Comparison of ENCODE assay signal across 10 cellular contexts in genomic region chr15:78457101-78457500, GRCh38. TPM values are rescaled to one million over a fixed set of nuclear protein-coding genes. Genes with fewer than 3 reads are reported as not detected.
DNase-seq lines count a peak whose midpoint lies in the region; ATAC-seq, FAIRE-seq and TF ChIP-seq lines count a peak whose summit lies in the region.
"Had no signal": no experiment of that assay in that cellular context is flagged by ENCODE, and none has a peak within 500 bp of the region (broad histone marks: within the 10 kb centered on the region; RNA-seq: fewer than 3 reads in every experiment).

No MANE protein-coding gene starts in this region.

- WGBS in prostate gland: 3% methylated on average over 1 of the region's 1 CpG

- no peak overlapping the region for H3K9ac ChIP-seq in endothelial cell of umbilical vein (replicated peaks; ENCODE audit: extremely low read depth, insufficient read depth, low read length)

- intact Hi-C loops in endothelial cell of umbilical vein (cut with micrococcal nuclease): no loop called here
- intact Hi-C loops in prostate gland (cut with DNase I): no loop called here

- H3K4me3 ChIP-seq in endothelial cell of umbilical vein (replicated peaks in 1 of 3; ENCODE audit: insufficient read depth in 1 of 3, low read depth in 1 of 3, low read length in 3 of 3) (no peak overlapping the region), prostate gland (no peak overlapping the region)
- H3K4me3 ChIP-seq: upper lobe of left lung had no signal

- no peak overlapping the region for H2AFZ ChIP-seq in endothelial cell of umbilical vein (ENCODE audit: low read depth, low read length)

- peaks cover 7% of the 10 kb centered on the region for H4K20me1 ChIP-seq in endothelial cell of umbilical vein (replicated peaks; ENCODE audit: control insufficient read depth, extremely low read depth, insufficient read depth, low read length)

- BruUV-seq in endothelial cell of umbilical vein (replicated peaks; lab: Mats Ljungman, UMichigan): no TSS peak

- H3K27me3 ChIP-seq in endothelial cell of umbilical vein (ENCODE audit: control insufficient read depth in 2 of 2, insufficient read depth in 2 of 2, low read length in 2 of 2) (no peaks in the 10 kb centered on the region), prostate gland (replicated peaks; ENCODE audit: insufficient read depth) (no peaks in the 10 kb centered on the region)
- H3K27me3 ChIP-seq: upper lobe of left lung had no signal

- peaks cover 97% of the 10 kb centered on the region for H3K79me2 ChIP-seq in endothelial cell of umbilical vein (ENCODE audit: control insufficient read depth, insufficient read depth, low read length)

- H3K4me1 ChIP-seq in endothelial cell of umbilical vein (ENCODE audit: control insufficient read depth, extremely low read depth, insufficient read depth, low read length) (peaks cover 5% of the 10 kb centered on the region), prostate gland (replicated peaks) (peaks cover 25% of the 10 kb centered on the region)

- FAIRE-seq in endothelial cell of umbilical vein (lab: Jason Lieb, UNC): no peak

- no peak overlapping the region for H3K4me2 ChIP-seq in endothelial cell of umbilical vein (ENCODE audit: insufficient read depth, low read length)

- dilution Hi-C loops in endothelial cell of umbilical vein (cut with MboI; ENCODE audit: extremely low pct_ligation_motif_present, low sequenced_read_pairs): no loop called here

- no peaks in the 10 kb centered on the region for H3K36me3 ChIP-seq in endothelial cell of umbilical vein (ENCODE audit: control insufficient read depth in 2 of 2, extremely low read depth in 1 of 2, insufficient read depth in 2 of 2, low read length in 2 of 2)
- H3K36me3 ChIP-seq in prostate gland: no peaks in the 10 kb centered on the region
- H3K36me3 ChIP-seq: upper lobe of left lung had no signal

- POLR2A ChIA-PET in endothelial cell of umbilical vein (lab: Charles Lee): no interaction called here

- no peaks in the 10 kb centered on the region for H3K9me3 ChIP-seq in endothelial cell of umbilical vein (replicated peaks; ENCODE audit: control insufficient read depth, insufficient read depth, low read length)
- no peaks in the 10 kb centered on the region for H3K9me3 ChIP-seq in prostate gland
- H3K9me3 ChIP-seq: upper lobe of left lung had no signal

- CTCF ChIA-PET in endothelial cell of umbilical vein (lab: Charles Lee): interaction anchor here (0.6 to 1.3 kb wide), 2 partner anchors 36 to 260 kb away, joined by 3 to 7 read pairs; no protein-coding TSS in a partner anchor

- no peak for ATAC-seq in HG02571 (IDR thresholded peaks at IDR 0.05; ENCODE audit: unreplicated experiment)
- no peak for ATAC-seq in GM21528 (IDR thresholded peaks at IDR 0.05; ENCODE audit: low FRiP score, unreplicated experiment)

- H3K27ac ChIP-seq in endothelial cell of umbilical vein (ENCODE audit: insufficient read depth, low read depth, low read length) (no peak overlapping the region), prostate gland (peak overlapping the region; percentile 26 to 64)

- TF ChIP-seq POLR2A in endothelial cell of umbilical vein (IDR thresholded peaks at IDR 0.05; ENCODE audit: low read depth, low read length): no peak
- no peak for TF ChIP-seq POLR2A in prostate gland (IDR thresholded peaks at IDR 0.05)

- TF ChIP-seq CTCF in endothelial cell of umbilical vein (IDR thresholded peaks at IDR 0.05; ENCODE audit: extremely low read depth in 1 of 2, insufficient read depth in 1 of 2, low read depth in 1 of 2, low read length in 2 of 2): no peak
- no peak for TF ChIP-seq CTCF in prostate gland (IDR thresholded peaks at IDR 0.05)

- DNase-seq in EH (ENCODE audit: low read depth) (peak; percentile 87), NCI-H446 treated with DMSO at 0.1 percent for 48 hours (lab: John Stamatoyannopoulos, UW) (peak; percentile 64), endothelial cell of umbilical vein (ENCODE audit: low read depth, low spot score) (peak; percentile 37), prostate gland (ENCODE audit: low spot score) (peak; percentile 40), NCI-H2107 (lab: John Stamatoyannopoulos, UW) (no peak), retina (no peak)
- DNase-seq: NCI-H1930, upper lobe of left lung had no signal

- H3K9me1 ChIP-seq in endothelial cell of umbilical vein (replicated peaks; ENCODE audit: control insufficient read depth, extremely low read depth, insufficient read depth, low read length): no peaks in the 10 kb centered on the region

TF ChIP-seq in endothelial cell of umbilical vein, 7 proteins besides CTCF, POLR2A, EP300 and RAD21:
- TF ChIP-seq EZH2 (IDR thresholded peaks at IDR 0.05; ENCODE audit: borderline replicate concordance, low read depth, low read length, severe bottlenecking) (no peak), JUN (IDR thresholded peaks at IDR 0.05; ENCODE audit: borderline replicate concordance, insufficient read depth, insufficient read length, low read depth) (no peak)

RNA-seq across cellular contexts. Expression of gene IREB2, which starts 19.1 kb away (rescaled TPM):
- total RNA-seq in endothelial cell of umbilical vein (51.4 and 54.3 TPM in 2 replicates), prostate gland (10 to 100 TPM; 30.5 to 39.0 TPM)
- 10.3 and 12.7 TPM in 2 replicates for polyA plus RNA-seq in endothelial cell of umbilical vein
- 10.8 and 12.6 TPM in 2 replicates for polyA plus RNA-seq in endothelial cell of umbilical vein (2011; cell fraction: cytosol; rRNA removed)
- polyA plus RNA-seq in endothelial cell of umbilical vein (2011; cell fraction: nucleus; rRNA removed): 36.5 and 45.7 TPM in 2 replicates
- polyA plus RNA-seq in endothelial cell of umbilical vein (2012): 23.1 and 37.6 TPM in 2 replicates
- polyA minus RNA-seq in endothelial cell of umbilical vein: 29.6 and 30.2 TPM in 2 replicates
- polyA minus RNA-seq in endothelial cell of umbilical vein (2011; cell fraction: cytosol; rRNA and poly(A)+ RNA removed): 28.1 TPM
- polyA minus RNA-seq in endothelial cell of umbilical vein (2011; cell fraction: nucleus; rRNA and poly(A)+ RNA removed): 52.1 and 55.8 TPM in 2 replicates

RNA-seq across cellular contexts. Expression of gene HYKK, which starts 50.3 kb away (rescaled TPM):
- 2.1 and 2.7 TPM in 2 replicates for total RNA-seq in endothelial cell of umbilical vein
- 1.0 and 1.3 TPM in 2 replicates for polyA plus RNA-seq in endothelial cell of umbilical vein
- 1.8 and 2.1 TPM in 2 replicates for polyA plus RNA-seq in endothelial cell of umbilical vein (2011; cell fraction: cytosol; rRNA removed)
- polyA plus RNA-seq in endothelial cell of umbilical vein (2011; cell fraction: nucleus; rRNA removed): 1.2 and 1.3 TPM in 2 replicates
- 1.5 and 2.2 TPM in 2 replicates for polyA plus RNA-seq in endothelial cell of umbilical vein (2012)
- polyA minus RNA-seq in endothelial cell of umbilical vein: 0.87 and 1.6 TPM in 2 replicates
- polyA minus RNA-seq in endothelial cell of umbilical vein (2011; cell fraction: cytosol; rRNA and poly(A)+ RNA removed): 5.4 TPM
- 0.53 and 1.0 TPM in 2 replicates for polyA minus RNA-seq in endothelial cell of umbilical vein (2011; cell fraction: nucleus; rRNA and poly(A)+ RNA removed)
- total RNA-seq in prostate gland: 10 to 100 TPM in 1 of 2 donors, 1 to 10 TPM in 1; 6.2 to 11.2 TPM

Comparison
In these comparisons a context has a peak if more than half of its experiments do, and no peak if none do; other contexts are left out.
1. DNase-seq: peak in EH (single experiment), NCI-H446 treated with DMSO at 0.1 percent for 48 hours (single experiment), endothelial cell of umbilical vein (single experiment) and prostate gland (single experiment); none in NCI-H2107 (single experiment) and retina (single experiment).